ENCODE assay signal across 9 cellular contexts in the genomic region with DNA sequence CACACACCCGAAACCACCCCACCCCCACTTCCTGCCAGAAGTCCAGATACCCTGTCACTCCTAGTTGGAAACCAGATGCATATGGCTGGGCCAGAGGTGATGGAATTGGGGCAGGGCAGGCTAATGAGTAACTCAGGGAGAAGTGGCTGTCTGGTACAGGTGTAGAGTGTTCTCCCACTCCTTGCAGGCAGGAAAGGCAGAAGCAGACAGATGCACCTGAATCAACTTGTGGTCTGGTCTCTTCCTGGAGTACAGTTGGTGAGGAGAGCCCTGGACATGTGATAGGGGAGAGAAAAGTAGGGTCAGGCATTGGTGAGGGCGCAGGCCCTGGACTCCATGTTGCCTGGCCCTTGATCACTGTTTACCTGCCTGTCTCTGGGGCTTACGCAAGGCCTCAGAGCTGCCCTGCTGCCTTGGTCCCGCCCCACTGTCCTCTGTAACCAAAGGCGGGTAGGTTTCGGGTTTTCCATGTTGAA. TPM values are rescaled to one million over a fixed set of nuclear protein-coding genes. Genes with fewer than 3 reads are reported as not detected.
A peak's percentile ranks its signal among the peaks of the same experiment; 100 is the strongest.
DNase-seq lines count a peak whose midpoint lies in the region; ATAC-seq, FAIRE-seq and TF ChIP-seq lines count a peak whose summit lies in the region.
"Had no signal": no experiment of that assay in that cellular context is flagged by ENCODE, and none has a peak within 500 bp of the region (broad histone marks: within the 10 kb centered on the region; RNA-seq: fewer than 3 reads in every experiment).

No MANE protein-coding gene starts in this region.

- intact Hi-C loops in dendritic cell treated with granulocyte-macrophage colony-stimulating factor and Interleukin-4, amounts not matched to agents 40 ng/mL and 50 ng/mL, for 4 days (cut with micrococcal nuclease): no loop called here
- intact Hi-C loops in natural killer cell (cut with micrococcal nuclease): no loop called here
- intact Hi-C loops in sciatic nerve (cut with DNase I): no loop called here

- H3K4me3 Mint-ChIP-seq in dendritic cell treated with granulocyte-macrophage colony-stimulating factor and Interleukin-4, amounts not matched to agents 40 ng/mL and 50 ng/mL, for 4 days: no peak overlapping the region
- peak overlapping the region; percentile 9 for H3K4me3 Mint-ChIP-seq in natural killer cell

- peak overlapping the region; percentile 35 for H3K27ac Mint-ChIP-seq in dendritic cell treated with granulocyte-macrophage colony-stimulating factor and Interleukin-4, amounts not matched to agents 40 ng/mL and 50 ng/mL, for 4 days
- no peak overlapping the region for H3K27ac Mint-ChIP-seq in natural killer cell
- H3K27ac Mint-ChIP-seq: activated naive CD4-positive, alpha-beta T cell treated with anti-CD3 and anti-CD28 coated beads, Interleukin-2, amount 50 U/mL, for 72 hours had no signal

- peaks cover 44% of the 10 kb centered on the region for H3K27me3 Mint-ChIP-seq in dendritic cell treated with granulocyte-macrophage colony-stimulating factor and Interleukin-4, amounts not matched to agents 40 ng/mL and 50 ng/mL, for 4 days
- H3K27me3 Mint-ChIP-seq in natural killer cell (ENCODE audit: low read depth in 2 of 2): peaks cover 0 to 4% of the 10 kb centered on the region in 2 donors

- H3K9me3 Mint-ChIP-seq in dendritic cell treated with granulocyte-macrophage colony-stimulating factor and Interleukin-4, amounts not matched to agents 40 ng/mL and 50 ng/mL, for 4 days: no peaks in the 10 kb centered on the region
- no peaks in the 10 kb centered on the region for H3K9me3 Mint-ChIP-seq in natural killer cell
- H3K9me3 Mint-ChIP-seq: activated naive CD4-positive, alpha-beta T cell treated with anti-CD3 and anti-CD28 coated beads, Interleukin-2, amount 50 U/mL, for 72 hours had no signal

- DNase-seq in DMS53 (lab: John Stamatoyannopoulos, UW): peak; percentile 99
- DNase-seq in NCI-H2029 treated with DMSO at 0.1 percent for 48 hours (lab: John Stamatoyannopoulos, UW): peak; percentile 59
- no peak for DNase-seq in natural killer cell
- no peak for DNase-seq in NCI-H345 (lab: John Stamatoyannopoulos, UW)
- no peak for DNase-seq in urothelium cell line (ENCODE audit: low spot score)
- no peak for DNase-seq in central memory CD4-positive, alpha-beta T cell
- no peak for DNase-seq in sciatic nerve (ENCODE audit: low spot score)

- H3K36me3 Mint-ChIP-seq in dendritic cell treated with granulocyte-macrophage colony-stimulating factor and Interleukin-4, amounts not matched to agents 40 ng/mL and 50 ng/mL, for 4 days (ENCODE audit: low read depth): no peaks in the 10 kb centered on the region
- H3K36me3 Mint-ChIP-seq in natural killer cell: no peaks in the 10 kb centered on the region
- H3K36me3 Mint-ChIP-seq: activated naive CD4-positive, alpha-beta T cell treated with anti-CD3 and anti-CD28 coated beads, Interleukin-2, amount 50 U/mL, for 72 hours had no signal

- no peak for FAIRE-seq in urothelium cell line (lab: Jason Lieb, UNC)

- no peak for TF ChIP-seq CTCF in natural killer cell (IDR thresholded peaks at IDR 0.05)

- H3K4me1 Mint-ChIP-seq in dendritic cell treated with granulocyte-macrophage colony-stimulating factor and Interleukin-4, amounts not matched to agents 40 ng/mL and 50 ng/mL, for 4 days (ENCODE audit: low read depth): peaks cover 36% of the 10 kb centered on the region
- H3K4me1 Mint-ChIP-seq in natural killer cell: peaks cover 8 to 19% of the 10 kb centered on the region in 2 donors

- ATAC-seq in natural killer cell (no peak), sciatic nerve (no peak)

RNA-seq across cellular contexts. Expression of a gene that starts 2.5 kb away (rescaled TPM):
- total RNA-seq in natural killer cell (under 1 TPM in 2 of 3 donors, not detected in 1; 0.07 to 0.80 TPM), sciatic nerve (2.0 TPM)

RNA-seq across cellular contexts. Expression of a gene that starts 26.4 kb away (rescaled TPM):
- total RNA-seq in natural killer cell (1 to 10 TPM; 4.6 to 7.2 (median 5.0) TPM), sciatic nerve (3.2 TPM)

RNA-seq across cellular contexts. Expression of a gene that starts 54.4 kb away (rescaled TPM):
- total RNA-seq in natural killer cell (100 to 1,000 TPM; 106 to 129 (median 121) TPM), sciatic nerve (165 TPM)

Comparison
In these comparisons a context has a peak if more than half of its experiments do, and no peak if none do; other contexts are left out.
1. DNase-seq: peak in DMS53 (single experiment) and NCI-H2029 treated with DMSO at 0.1 percent for 48 hours (single experiment); none in natural killer cell (single experiment), NCI-H345 (single experiment), urothelium cell line (single experiment), central memory CD4-positive, alpha-beta T cell (single experiment) and sciatic nerve (single experiment).